In the genomic region with DNA sequence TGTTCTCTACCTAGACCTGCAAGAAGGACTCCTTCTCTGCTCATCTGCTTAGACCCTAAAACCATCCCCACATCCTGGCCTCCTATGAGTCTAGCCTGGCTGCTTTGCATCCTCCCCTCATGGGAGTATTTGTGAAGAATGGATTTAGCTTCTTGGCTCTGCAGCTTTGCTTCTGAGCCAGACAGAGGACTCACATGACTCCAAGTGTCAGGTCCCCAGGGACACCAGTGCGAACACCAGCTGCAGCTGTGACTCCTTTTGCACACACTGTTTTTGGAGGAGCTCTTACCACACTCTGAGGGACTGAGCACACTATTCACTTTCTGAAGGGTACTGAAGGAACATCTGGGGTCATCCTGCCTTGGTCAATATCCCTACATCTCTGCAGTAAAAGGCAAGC, we compare ENCODE assay signal across 1 cellular context.
TF ChIP-seq lines count a peak whose summit lies in the region.

No MANE protein-coding gene starts in this region.

TF ChIP-seq in GM12878, 131 proteins besides CTCF, POLR2A, EP300 and RAD21 (continued from another document and continues in another):
- TF ChIP-seq RELA (IDR thresholded peaks at IDR 0.05; ENCODE audit: borderline replicate concordance, partially characterized antibody) (no peak), RBBP5 (conservative IDR thresholded peaks at IDR 0.05) (no peak), POLR2AphosphoS5 (IDR thresholded peaks at IDR 0.05; ENCODE audit: low read length) (peak; percentile 69; the same call in 1 of the 2 replicates), ZZZ3 (IDR thresholded peaks at IDR 0.05; ENCODE audit: control insufficient read depth, insufficient read length, low read depth) (no peak), EGR1 (IDR thresholded peaks at IDR 0.05; ENCODE audit: borderline replicate concordance in 1 of 2, low read depth in 2 of 2, low read length in 2 of 2) (no peak), SMC3 (IDR thresholded peaks at IDR 0.05; ENCODE audit: borderline replicate concordance, low read length) (no peak), CHD1 (IDR thresholded peaks at IDR 0.05; ENCODE audit: low read depth, low read length) (no peak), EED (IDR thresholded peaks at IDR 0.05; ENCODE audit: low read depth) (peak; percentile 46), SIN3A (IDR thresholded peaks at IDR 0.05; ENCODE audit: low read depth, low read length) (no peak), MXI1 (IDR thresholded peaks at IDR 0.05; ENCODE audit: low read depth, low read length) (peak; percentile 52; the same call in 1 of the 2 replicates), ZBED1 (IDR thresholded peaks at IDR 0.05; ENCODE audit: borderline replicate concordance) (0 out of 2 replicates have a peak, but pooled peaks have one; percentile 49), TARDBP (IDR thresholded peaks at IDR 0.05; ENCODE audit: borderline replicate concordance) (no peak), NFIC (IDR thresholded peaks at IDR 0.05; ENCODE audit: low read depth, low read length) (0 out of 2 replicates have a peak, but pooled peaks have one; percentile 33), CHD2 (IDR thresholded peaks at IDR 0.05; ENCODE audit: borderline replicate concordance, low read depth, low read length) (peak; percentile 67; the same call in 1 of the 2 replicates), GABPA (IDR thresholded peaks at IDR 0.05; ENCODE audit: low read depth) (no peak), IRF4 (IDR thresholded peaks at IDR 0.05; ENCODE audit: low read depth, low read length) (no peak), ZNF384 (IDR thresholded peaks at IDR 0.05; ENCODE audit: borderline replicate concordance, low read depth, low read length) (no peak), MTA2 (IDR thresholded peaks at IDR 0.05; ENCODE audit: low read depth) (peak; percentile 75), IKZF2 (IDR thresholded peaks at IDR 0.05) (peak; percentile 88 to 90), CEBPZ (IDR thresholded peaks at IDR 0.05; ENCODE audit: low read depth, low read length) (no peak), ESRRA (IDR thresholded peaks at IDR 0.05; ENCODE audit: low read length) (no peak), GATAD2B (conservative IDR thresholded peaks at IDR 0.05; ENCODE audit: low read depth) (peak; percentile 50), BCLAF1 (IDR thresholded peaks at IDR 0.05) (no peak), EZH2 (IDR thresholded peaks at IDR 0.05; ENCODE audit: borderline replicate concordance, control insufficient read depth, low read depth, low read length) (no peak), BCL11A (IDR thresholded peaks at IDR 0.05; ENCODE audit: low read depth, low read length) (peak; percentile 72), TBL1XR1 (IDR thresholded peaks at IDR 0.05; ENCODE audit: low read depth, low read length) (0 out of 2 replicates have a peak, but pooled peaks have one; percentile 67), CHD4 (IDR thresholded peaks at IDR 0.05) (no peak), STAT3 (IDR thresholded peaks at IDR 0.05; ENCODE audit: low read depth, low read length) (no peak), TAF1 (IDR thresholded peaks at IDR 0.05; ENCODE audit: borderline replicate concordance, low read depth, low read length) (no peak), CREB1 (IDR thresholded peaks at IDR 0.05; ENCODE audit: low read depth) (0 out of 2 replicates have a peak, but pooled peaks have one; percentile 18), ZBTB11 (CRISPR knock-in tag; IDR thresholded peaks at IDR 0.05) (no peak), PAX8 (IDR thresholded peaks at IDR 0.05) (no peak), NR2F1 (conservative IDR thresholded peaks at IDR 0.05) (peak; percentile 91), NBN (IDR thresholded peaks at IDR 0.05) (peak; percentile 73; the same call in 1 of the 2 replicates), SUZ12 (IDR thresholded peaks at IDR 0.05; ENCODE audit: unreplicated experiment) (no peak), NR2C2 (IDR thresholded peaks at IDR 0.05; ENCODE audit: borderline replicate concordance, control insufficient read depth, insufficient read length, low read depth) (no peak), STAT1 (conservative IDR thresholded peaks at IDR 0.05) (no peak), ELK1 (IDR thresholded peaks at IDR 0.05; ENCODE audit: low read depth, low read length) (no peak), ZNF622 (IDR thresholded peaks at IDR 0.05) (no peak), SUPT20H (IDR thresholded peaks at IDR 0.05; ENCODE audit: borderline replicate concordance, control insufficient read depth, low read depth, low read length) (no peak), SREBF2 (IDR thresholded peaks at IDR 0.05; ENCODE audit: low read length) (no peak)
- TF ChIP-seq, protein P1, sequence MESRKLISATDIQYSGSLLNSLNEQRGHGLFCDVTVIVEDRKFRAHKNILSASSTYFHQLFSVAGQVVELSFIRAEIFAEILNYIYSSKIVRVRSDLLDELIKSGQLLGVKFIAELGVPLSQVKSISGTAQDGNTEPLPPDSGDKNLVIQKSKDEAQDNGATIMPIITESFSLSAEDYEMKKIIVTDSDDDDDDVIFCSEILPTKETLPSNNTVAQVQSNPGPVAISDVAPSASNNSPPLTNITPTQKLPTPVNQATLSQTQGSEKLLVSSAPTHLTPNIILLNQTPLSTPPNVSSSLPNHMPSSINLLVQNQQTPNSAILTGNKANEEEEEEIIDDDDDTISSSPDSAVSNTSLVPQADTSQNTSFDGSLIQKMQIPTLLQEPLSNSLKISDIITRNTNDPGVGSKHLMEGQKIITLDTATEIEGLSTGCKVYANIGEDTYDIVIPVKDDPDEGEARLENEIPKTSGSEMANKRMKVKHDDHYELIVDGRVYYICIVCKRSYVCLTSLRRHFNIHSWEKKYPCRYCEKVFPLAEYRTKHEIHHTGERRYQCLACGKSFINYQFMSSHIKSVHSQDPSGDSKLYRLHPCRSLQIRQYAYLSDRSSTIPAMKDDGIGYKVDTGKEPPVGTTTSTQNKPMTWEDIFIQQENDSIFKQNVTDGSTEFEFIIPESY (IDR thresholded peaks at IDR 0.05) = no peak
- TF ChIP-seq, protein P2, sequence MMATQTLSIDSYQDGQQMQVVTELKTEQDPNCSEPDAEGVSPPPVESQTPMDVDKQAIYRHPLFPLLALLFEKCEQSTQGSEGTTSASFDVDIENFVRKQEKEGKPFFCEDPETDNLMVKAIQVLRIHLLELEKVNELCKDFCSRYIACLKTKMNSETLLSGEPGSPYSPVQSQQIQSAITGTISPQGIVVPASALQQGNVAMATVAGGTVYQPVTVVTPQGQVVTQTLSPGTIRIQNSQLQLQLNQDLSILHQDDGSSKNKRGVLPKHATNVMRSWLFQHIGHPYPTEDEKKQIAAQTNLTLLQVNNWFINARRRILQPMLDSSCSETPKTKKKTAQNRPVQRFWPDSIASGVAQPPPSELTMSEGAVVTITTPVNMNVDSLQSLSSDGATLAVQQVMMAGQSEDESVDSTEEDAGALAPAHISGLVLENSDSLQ (IDR thresholded peaks at IDR 0.05) = no peak
- TF ChIP-seq, protein P3, sequence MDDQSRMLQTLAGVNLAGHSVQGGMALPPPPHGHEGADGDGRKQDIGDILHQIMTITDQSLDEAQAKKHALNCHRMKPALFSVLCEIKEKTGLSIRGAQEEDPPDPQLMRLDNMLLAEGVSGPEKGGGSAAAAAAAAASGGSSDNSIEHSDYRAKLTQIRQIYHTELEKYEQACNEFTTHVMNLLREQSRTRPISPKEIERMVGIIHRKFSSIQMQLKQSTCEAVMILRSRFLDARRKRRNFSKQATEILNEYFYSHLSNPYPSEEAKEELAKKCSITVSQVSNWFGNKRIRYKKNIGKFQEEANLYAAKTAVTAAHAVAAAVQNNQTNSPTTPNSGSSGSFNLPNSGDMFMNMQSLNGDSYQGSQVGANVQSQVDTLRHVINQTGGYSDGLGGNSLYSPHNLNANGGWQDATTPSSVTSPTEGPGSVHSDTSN (IDR thresholded peaks at IDR 0.05; ENCODE audit: insufficient replicate concordance, low read depth, low read length) = no peak
- TF ChIP-seq, protein P4, sequence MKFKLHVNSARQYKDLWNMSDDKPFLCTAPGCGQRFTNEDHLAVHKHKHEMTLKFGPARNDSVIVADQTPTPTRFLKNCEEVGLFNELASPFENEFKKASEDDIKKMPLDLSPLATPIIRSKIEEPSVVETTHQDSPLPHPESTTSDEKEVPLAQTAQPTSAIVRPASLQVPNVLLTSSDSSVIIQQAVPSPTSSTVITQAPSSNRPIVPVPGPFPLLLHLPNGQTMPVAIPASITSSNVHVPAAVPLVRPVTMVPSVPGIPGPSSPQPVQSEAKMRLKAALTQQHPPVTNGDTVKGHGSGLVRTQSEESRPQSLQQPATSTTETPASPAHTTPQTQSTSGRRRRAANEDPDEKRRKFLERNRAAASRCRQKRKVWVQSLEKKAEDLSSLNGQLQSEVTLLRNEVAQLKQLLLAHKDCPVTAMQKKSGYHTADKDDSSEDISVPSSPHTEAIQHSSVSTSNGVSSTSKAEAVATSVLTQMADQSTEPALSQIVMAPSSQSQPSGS (IDR thresholded peaks at IDR 0.05; ENCODE audit: low read length) = no peak; the same call in 1 of the 2 replicates
- TF ChIP-seq, protein P5, sequence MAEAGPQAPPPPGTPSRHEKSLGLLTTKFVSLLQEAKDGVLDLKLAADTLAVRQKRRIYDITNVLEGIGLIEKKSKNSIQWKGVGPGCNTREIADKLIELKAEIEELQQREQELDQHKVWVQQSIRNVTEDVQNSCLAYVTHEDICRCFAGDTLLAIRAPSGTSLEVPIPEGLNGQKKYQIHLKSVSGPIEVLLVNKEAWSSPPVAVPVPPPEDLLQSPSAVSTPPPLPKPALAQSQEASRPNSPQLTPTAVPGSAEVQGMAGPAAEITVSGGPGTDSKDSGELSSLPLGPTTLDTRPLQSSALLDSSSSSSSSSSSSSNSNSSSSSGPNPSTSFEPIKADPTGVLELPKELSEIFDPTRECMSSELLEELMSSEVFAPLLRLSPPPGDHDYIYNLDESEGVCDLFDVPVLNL (IDR thresholded peaks at IDR 0.05; ENCODE audit: low read depth, low read length) = no peak
